ENCODE assay signal across 8 cellular contexts in the genomic region with DNA sequence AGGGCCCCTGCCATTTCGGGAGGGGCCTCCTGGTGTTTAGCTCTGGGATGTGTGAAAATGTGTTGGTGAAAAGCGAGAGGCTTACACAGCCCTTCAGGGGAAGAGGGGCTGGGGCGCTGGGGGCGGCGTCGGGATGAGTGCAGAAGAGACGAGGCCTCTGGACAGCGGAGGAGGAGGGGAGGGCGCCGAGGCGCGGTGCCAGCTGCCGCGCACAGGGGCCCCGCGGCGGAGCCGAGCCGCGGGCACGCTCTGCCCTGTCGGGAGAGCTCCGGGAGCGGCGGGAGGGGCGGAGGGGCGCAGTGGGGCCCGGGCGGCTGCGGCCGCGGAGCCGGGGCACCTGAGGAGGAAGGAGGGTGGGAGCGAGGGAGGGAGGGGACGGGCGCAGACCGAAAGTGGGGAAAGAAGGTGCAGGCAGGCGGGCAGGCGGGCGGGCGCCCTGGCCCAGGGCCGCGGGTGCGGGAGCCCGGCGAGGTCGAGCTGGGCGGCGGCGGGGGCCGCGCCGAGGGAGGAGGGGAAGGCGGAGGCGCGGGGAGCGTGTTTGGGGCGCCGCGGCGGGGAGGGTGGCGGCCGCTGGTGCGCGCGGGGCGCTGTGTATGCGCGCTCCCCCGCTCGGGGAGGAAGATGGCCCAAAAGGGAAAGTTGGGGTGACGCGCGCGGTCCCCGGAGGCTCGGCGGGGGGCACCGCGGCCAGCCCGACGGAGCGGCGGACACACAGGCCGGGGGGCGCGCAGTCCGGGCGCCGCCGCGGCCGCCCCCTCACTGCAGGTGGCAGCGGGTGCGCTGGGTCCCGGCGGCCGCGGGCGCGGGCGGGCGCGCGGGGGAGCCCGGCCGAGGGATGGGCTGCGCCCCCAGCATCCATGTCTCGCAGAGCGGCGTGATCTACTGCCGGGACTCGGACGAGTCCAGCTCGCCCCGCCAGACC. TPM values are rescaled to one million over a fixed set of nuclear protein-coding genes. Genes with fewer than 3 reads are reported as not detected.
DNase-seq lines count a peak whose midpoint lies in the region; ATAC-seq and TF ChIP-seq lines count a peak whose summit lies in the region.

Gene PDE8B (plus strand): TSS at position 590 of the 922 bp plus-strand sequence. CDS start 246 bp downstream, at position 836.

- peak in 1 of 2 donors; percentile 16 for DNase-seq in foreskin fibroblast
- no peak for DNase-seq in omental fat pad (ENCODE audit: low spot score)
- no peak for DNase-seq in NCI-H510A (lab: John Stamatoyannopoulos, UW)
- DNase-seq in effector CD4-positive, alpha-beta T cell: no peak

- ATAC-seq in omental fat pad (ENCODE audit: low FRiP score) (peak; percentile 49), GM19467 (IDR thresholded peaks at IDR 0.05; ENCODE audit: unreplicated experiment) (no peak), esophagus mucosa (no peak)

- peak within 1 kb of the TSS; percentile 86 for H3K27ac ChIP-seq in VCaP

- TF ChIP-seq CTCF in GM12875 (IDR thresholded peaks at IDR 0.05; ENCODE audit: borderline replicate concordance, insufficient read depth, low read depth, low read length): no peak
- TF ChIP-seq CTCF in VCaP (conservative IDR thresholded peaks at IDR 0.05): no peak
- no peak for TF ChIP-seq CTCF in foreskin fibroblast (IDR thresholded peaks at IDR 0.05; ENCODE audit: low read depth, low read length)
- no peak for TF ChIP-seq CTCF in omental fat pad (IDR thresholded peaks at IDR 0.05)

- H3K4me3 ChIP-seq in GM12875 (ENCODE audit: low read depth, low read length) (peak within 1 kb of the TSS; percentile 41), foreskin fibroblast (ENCODE audit: low read depth in 1 of 2, low read length in 2 of 2) (peak within 1 kb of the TSS; percentile 27 to 37)

RNA-seq across cellular contexts. Expression of gene PDE8B, which starts in this region (rescaled TPM):
- total RNA-seq in omental fat pad: 10 to 100 TPM; 20.5 to 53.1 (median 36.9) TPM
- 0.12 TPM for total RNA-seq in esophagus mucosa

Comparison
In these comparisons a context has a peak if more than half of its experiments do, and no peak if none do; other contexts are left out.
1. RNA of gene PDE8B (total RNA-seq): 20.5 to 53.1 TPM in omental fat pad; 0.12 TPM in esophagus mucosa (single experiment); every median in the first group is over 10 times any median in the second.